In the genomic region with DNA sequence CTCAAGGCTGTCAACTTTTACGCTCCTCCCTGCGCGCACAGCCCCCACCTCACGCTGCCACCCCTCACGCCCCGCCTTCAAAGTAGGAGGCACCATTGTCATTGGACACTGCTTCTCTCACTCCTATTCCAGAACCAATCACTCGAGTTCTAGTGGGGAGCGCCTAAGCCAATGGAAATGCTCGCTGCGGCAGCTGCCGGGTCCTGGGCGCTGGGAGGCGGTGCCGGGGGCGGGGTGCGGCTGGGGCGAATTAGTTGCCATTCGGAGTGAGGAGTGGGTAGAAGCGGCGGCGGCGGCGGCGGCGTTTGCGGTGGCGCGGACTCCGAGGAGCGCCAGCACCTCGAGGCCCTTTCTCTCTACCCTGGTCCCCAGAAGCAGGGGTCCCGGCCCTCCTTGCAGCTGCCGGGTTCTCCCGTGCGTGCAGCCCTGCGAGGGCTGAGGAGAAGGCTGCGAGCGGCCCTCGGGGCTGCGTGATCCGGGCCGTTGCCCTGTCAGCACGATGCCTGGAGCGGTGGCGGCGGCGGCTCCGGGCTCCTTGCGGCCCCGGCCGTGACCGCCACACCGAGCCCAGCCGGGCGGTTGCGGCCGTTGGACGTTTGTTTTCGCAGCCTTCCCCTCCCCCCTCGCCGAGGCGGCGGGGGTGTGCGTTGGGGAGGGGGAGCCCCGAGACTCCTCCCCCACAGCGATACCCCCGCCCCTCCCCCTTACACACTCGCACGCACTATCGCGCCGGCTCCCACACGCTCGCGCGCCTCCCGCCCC, we compare ENCODE assay signal across 8 cellular contexts. TPM values are rescaled to one million over a fixed set of nuclear protein-coding genes. Genes with fewer than 3 reads are reported as not detected.
DNase-seq lines count a peak whose midpoint lies in the region; ATAC-seq, FAIRE-seq and TF ChIP-seq lines count a peak whose summit lies in the region.

A gene (plus strand): TSS at position 253 of the 762 bp plus-strand sequence. CDS start 555 bp downstream, outside the sequence.

- H3K4me2 ChIP-seq in mammary epithelial cell (ENCODE audit: insufficient read depth, low read depth, low read length), result peak within 1 kb of the TSS; percentile 84

- H3K36me3 ChIP-seq in WERI-Rb-1, result no peaks in the 10 kb centered on the region
- no peaks in the 10 kb centered on the region for H3K36me3 ChIP-seq in mammary epithelial cell (ENCODE audit: insufficient read depth, low read length)
- no peaks in the 10 kb centered on the region for H3K36me3 ChIP-seq in small intestine (ENCODE audit: control insufficient read depth in 2 of 2, insufficient read depth in 2 of 2, low read length in 2 of 2)

- TF ChIP-seq CTCF in WERI-Rb-1 (IDR thresholded peaks at IDR 0.05; ENCODE audit: low read depth, low read length), result no peak
- no peak for TF ChIP-seq CTCF in mammary epithelial cell (conservative IDR thresholded peaks at IDR 0.05 in 1 of 2, IDR thresholded peaks at IDR 0.05 in 1 of 2; ENCODE audit: extremely low read depth in 1 of 2, insufficient read depth in 1 of 2, low read depth in 1 of 2, low read length in 2 of 2)

- H2AFZ ChIP-seq in mammary epithelial cell (ENCODE audit: low read depth, low read length), result peak within 1 kb of the TSS; percentile 90

- no peak for FAIRE-seq in small intestine (lab: Jason Lieb, UNC)

- H3K4me1 ChIP-seq in mammary epithelial cell (ENCODE audit: insufficient read depth, low read length) (peaks cover 2% of the 10 kb centered on the region), small intestine (ENCODE audit: control insufficient read depth in 2 of 2, insufficient read depth in 1 of 2, low read depth in 1 of 2, low read length in 1 of 2) (no peaks in the 10 kb centered on the region)

- H3K9me3 ChIP-seq in WERI-Rb-1 (ENCODE audit: severe bottlenecking) (no peaks in the 10 kb centered on the region), mammary epithelial cell (replicated peaks; ENCODE audit: insufficient read depth, low read length) (no peaks in the 10 kb centered on the region), small intestine (ENCODE audit: control insufficient read depth, low read depth) (no peaks in the 10 kb centered on the region)

- H3K79me2 ChIP-seq in mammary epithelial cell (ENCODE audit: insufficient read depth, low read length), result peaks cover 28% of the 10 kb centered on the region

- peak within 1 kb of the TSS; percentile 70 for H3K9ac ChIP-seq in mammary epithelial cell (ENCODE audit: insufficient read depth, low read length)

- intact Hi-C loops in mammary epithelial cell (cut with micrococcal nuclease), result loop anchor here (2.0 to 10.0 kb wide), 6 partner anchors 58 to 329 kb away; no protein-coding TSS in a partner anchor

- 1% methylated on average over 27 of the region's 77 CpGs for WGBS in mammary epithelial cell (ENCODE audit: low coverage, missing lambda C conversion rate)
- 0% methylated on average over 45 to 77 of the region's 77 CpGs for WGBS in small intestine, 3 donors

- BruUV-seq in mammary epithelial cell (replicated peaks; lab: Mats Ljungman, UMichigan), result TSS peak; percentile 18

- no peaks in the 10 kb centered on the region for H3K27me3 ChIP-seq in WERI-Rb-1 (ENCODE audit: insufficient read depth, low read depth, severe bottlenecking)
- no peaks in the 10 kb centered on the region for H3K27me3 ChIP-seq in mammary epithelial cell (ENCODE audit: insufficient read depth, low read length)
- no peaks in the 10 kb centered on the region for H3K27me3 ChIP-seq in small intestine (ENCODE audit: control insufficient read depth in 2 of 2, insufficient read depth in 2 of 2, low read length in 2 of 2)

- in situ Hi-C loops in ACHN (cut with HindIII; ENCODE audit: low pct_ligation_motif_present, low pct_unique_long_range_greater_than_20kb, low sequenced_read_pairs) (no loop called here), mammary epithelial cell (cut with MboI; ENCODE audit: low sequenced_read_pairs in 2 of 2) (no loop called here)

- H3K4me3 ChIP-seq in WERI-Rb-1 (ENCODE audit: low read depth, low read length) (peak within 1 kb of the TSS; percentile 99), mammary epithelial cell (replicated peaks in 1 of 3; ENCODE audit: insufficient read depth in 1 of 3, low read depth in 2 of 3, low read length in 3 of 3) (peak within 1 kb of the TSS; percentile 61 to 98 (median 69)), small intestine (ENCODE audit: low read depth in 1 of 2, low read length in 2 of 2) (peak within 1 kb of the TSS; percentile 86 to 87)

- H3K27ac ChIP-seq in WERI-Rb-1 (peak within 1 kb of the TSS; percentile 95), mammary epithelial cell (ENCODE audit: insufficient read depth, low read depth, low read length) (peak within 1 kb of the TSS; percentile 58), small intestine (ENCODE audit: low read depth in 1 of 2, low read length in 1 of 2) (peak within 1 kb of the TSS; percentile 79 to 96)

- CTCF ChIA-PET in mammary epithelial cell (lab: Charles Lee; ENCODE audit: low non-redundant PET), result interaction anchor here (0.5 kb wide), 1 partner anchor 315 kb away, joined by 4 read pairs; no protein-coding TSS in a partner anchor

- dilution Hi-C loops in mammary epithelial cell (cut with HindIII; ENCODE audit: low sequenced_read_pairs), result no loop called here

- ATAC-seq in GM18873 (IDR thresholded peaks at IDR 0.05; ENCODE audit: low FRiP score, unreplicated experiment) (peak; percentile 84), HG03139 (IDR thresholded peaks at IDR 0.05; ENCODE audit: unreplicated experiment) (peak; percentile 82)

- DNase-seq in ACHN, result peak; percentile 100
- peak; percentile 96 for DNase-seq in NCI-H2227 (lab: John Stamatoyannopoulos, UW; ENCODE audit: unreplicated experiment)
- DNase-seq in WERI-Rb-1, result peak; percentile 99
- peak; percentile 97 for DNase-seq in mammary epithelial cell
- peak; percentile 95 for DNase-seq in iPS-NIHi11 (ENCODE audit: low spot score)
- peak; percentile 99 for DNase-seq in small intestine

- no peaks in the 10 kb centered on the region for H4K20me1 ChIP-seq in mammary epithelial cell (ENCODE audit: insufficient read depth, low read length)

RNA-seq across cellular contexts. Expression of the gene that starts here (rescaled TPM):
- total RNA-seq in mammary epithelial cell, result 10 to 100 TPM in 1 of 2 donors, 1 to 10 TPM in 1; 7.0 to 14.6 TPM
- 6.4 TPM for polyA plus RNA-seq in mammary epithelial cell
- polyA minus RNA-seq in mammary epithelial cell, result 56.6 TPM
- polyA plus RNA-seq in small intestine, result 1 to 10 TPM; 2.7 to 6.2 (median 3.8) TPM

Comparison
In these comparisons a context has a peak if more than half of its experiments do, and no peak if none do; other contexts are left out.
1. Peak in every context shown above with its lines: DNase-seq, ATAC-seq, H3K4me3 ChIP-seq and H3K27ac ChIP-seq.